In the genomic region with DNA sequence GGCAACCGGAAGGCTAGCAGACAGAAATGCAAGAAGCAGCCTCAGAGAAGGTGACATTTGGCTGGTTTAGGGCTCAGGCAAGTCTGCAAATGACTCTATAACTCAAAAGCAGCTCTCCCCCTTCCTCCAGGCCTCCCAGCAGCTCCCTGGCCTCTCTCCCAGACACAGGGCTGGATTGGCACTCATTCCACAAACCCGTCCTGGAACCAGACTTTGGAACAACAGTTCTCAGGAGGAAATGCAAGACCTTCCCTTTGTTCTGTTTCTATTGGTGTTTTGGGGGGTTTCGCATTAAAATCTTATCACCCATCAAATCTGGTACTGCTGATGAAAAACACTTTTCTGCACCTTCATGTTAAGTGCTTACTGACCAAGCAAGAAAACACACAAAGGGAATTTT, we compare ENCODE assay signal across 16 cellular contexts. TPM values are rescaled to one million over a fixed set of nuclear protein-coding genes. Genes with fewer than 3 reads are reported as not detected.
A peak's percentile ranks its signal among the peaks of the same experiment; 100 is the strongest.
DNase-seq lines count a peak whose midpoint lies in the region; ATAC-seq and TF ChIP-seq lines count a peak whose summit lies in the region.
"Had no signal": no experiment of that assay in that cellular context is flagged by ENCODE, and none has a peak within 500 bp of the region (broad histone marks: within the 10 kb centered on the region; RNA-seq: fewer than 3 reads in every experiment).

No MANE protein-coding gene starts in this region.

- WGBS in sigmoid colon, 2 donors: 73 to 79% methylated on average over 3 of the region's 3 CpGs

- peaks cover 0 to 26% (median 21%) of the 10 kb centered on the region in 4 donors for H3K4me1 ChIP-seq in sigmoid colon
- no peaks in the 10 kb centered on the region for H3K4me1 ChIP-seq in Peyer's patch
- H3K4me1 ChIP-seq: pancreas had no signal

- ATAC-seq in left ventricle myocardium superior: peak; percentile 93
- ATAC-seq in HG03342 (IDR thresholded peaks at IDR 0.05; ENCODE audit: unreplicated experiment): no peak
- ATAC-seq: activated naive CD4-positive, alpha-beta T cell treated with anti-CD3 and anti-CD28 coated beads, Interleukin-2, amount 50 U/mL, for 72 hours; pancreas had no signal

- H3K9me3 ChIP-seq in sigmoid colon (no peaks in the 10 kb centered on the region), Peyer's patch (no peaks in the 10 kb centered on the region)
- H3K9me3 ChIP-seq: pancreas had no signal

- intact Hi-C loops in left ventricle myocardium superior (cut with micrococcal nuclease): no loop called here
- intact Hi-C loops in sigmoid colon (cut with DNase I): no loop called here

- peaks cover 4 to 10% (median 6%) of the 10 kb centered on the region in 5 experiments for H3K9me3 Mint-ChIP-seq in brain

- H3K27ac ChIP-seq in sigmoid colon: peak overlapping the region; percentile 33 to 75 (median 64)
- H3K27ac ChIP-seq in Peyer's patch: no peak overlapping the region
- H3K27ac ChIP-seq: pancreas had no signal

- H3K27me3 Mint-ChIP-seq in brain: no peaks in the 10 kb centered on the region
- H3K27me3 Mint-ChIP-seq: CD4-positive, alpha-beta memory T cell; stimulated activated naive CD8-positive, alpha-beta T cell treated with anti-CD3 and anti-CD28 coated beads, Interleukin-15, Interleukin-2, amounts not matched to agents 100 ng/mL and 50 ng/mL, for 24 hours had no signal

- DNase-seq in GM04503 (ENCODE audit: low read depth) (peak; percentile 33), left ventricle myocardium superior (peak; percentile 67), sigmoid colon (peak; percentile 89), Peyer's patch (no peak), NCI-H82 (lab: John Stamatoyannopoulos, UW) (no peak)
- no peak for DNase-seq in stimulated activated CD4-positive, alpha-beta T cell treated with anti-CD3 and anti-CD28 coated beads, Interleukin-4, amount 100 ng/mL, for 24 hours
- DNase-seq: CD4-positive, alpha-beta memory T cell; NCI-H226; pancreas; stimulated activated CD4-positive, alpha-beta T cell treated with anti-CD3 and anti-CD28 coated beads, Interleukin-2, amount 100 ng/mL, for 48 hours had no signal

- TF ChIP-seq CTCF in brain (conservative IDR thresholded peaks at IDR 0.05) (no peak), sigmoid colon (IDR thresholded peaks at IDR 0.05) (no peak), Peyer's patch (IDR thresholded peaks at IDR 0.05) (no peak)

- peak overlapping the region in 1 of 5 experiments; percentile 22 for H3K4me3 Mint-ChIP-seq in brain
- H3K4me3 Mint-ChIP-seq: CD4-positive, alpha-beta memory T cell; stimulated activated naive CD8-positive, alpha-beta T cell treated with anti-CD3 and anti-CD28 coated beads, Interleukin-15, Interleukin-2, amounts not matched to agents 100 ng/mL and 50 ng/mL, for 24 hours had no signal

- H3K36me3 ChIP-seq in sigmoid colon (peaks cover 0 to 42% (median 18%) of the 10 kb centered on the region in 4 donors), Peyer's patch (peaks cover 0 to 35% (median 0%) of the 10 kb centered on the region in 3 donors)
- H3K36me3 ChIP-seq: pancreas had no signal

- H3K27me3 ChIP-seq in sigmoid colon: no peaks in the 10 kb centered on the region
- H3K27me3 ChIP-seq in Peyer's patch: no peaks in the 10 kb centered on the region
- H3K27me3 ChIP-seq: pancreas had no signal

- H3K36me3 Mint-ChIP-seq in brain: peaks cover 48% of the 10 kb centered on the region

- no peak overlapping the region for H3K4me3 ChIP-seq in sigmoid colon
- no peak overlapping the region for H3K4me3 ChIP-seq in Peyer's patch
- H3K4me3 ChIP-seq: lung, pancreas had no signal

- H3K4me1 Mint-ChIP-seq in brain: peaks cover 11% of the 10 kb centered on the region
- H3K4me1 Mint-ChIP-seq: CD4-positive, alpha-beta memory T cell had no signal

- TF ChIP-seq POLR2A in sigmoid colon (IDR thresholded peaks at IDR 0.05) (no peak), Peyer's patch (IDR thresholded peaks at IDR 0.05) (no peak)

- peak overlapping the region in 4 of 5 experiments; percentile 44 to 89 (median 74) for H3K27ac Mint-ChIP-seq in brain
- H3K27ac Mint-ChIP-seq: stimulated activated naive CD8-positive, alpha-beta T cell treated with anti-CD3 and anti-CD28 coated beads, Interleukin-15, Interleukin-2, amounts not matched to agents 100 ng/mL and 50 ng/mL, for 24 hours had no signal

- TF ChIP-seq EP300 in sigmoid colon (IDR thresholded peaks at IDR 0.05): no peak

RNA-seq across cellular contexts. Expression of a gene that starts 40.3 kb away (rescaled TPM):
- 0.51 TPM for polyA plus RNA-seq in brain (ENCODE audit: insufficient read depth, low read depth, low replicate concordance)
- total RNA-seq in left ventricle myocardium superior: not detected
- not detected for total RNA-seq in sigmoid colon
- polyA plus RNA-seq in sigmoid colon: under 1 TPM in 1 of 3 donors, not detected in 2; 0.13 TPM
- not detected for total RNA-seq in Peyer's patch
- total RNA-seq: activated naive CD4-positive, alpha-beta T cell treated with anti-CD3 and anti-CD28 coated beads, Interleukin-2, amount 50 U/mL, for 72 hours; pancreas; RPMI7951 had no signal
- polyA plus RNA-seq: CD4-positive, alpha-beta memory T cell had no signal

Comparison
In these comparisons a context has a peak if more than half of its experiments do, and no peak if none do; other contexts are left out.
1. DNase-seq: peak in GM04503 (single experiment), left ventricle myocardium superior (single experiment) and sigmoid colon (single experiment); none in Peyer's patch (0 of 3), NCI-H82 (single experiment) and stimulated activated CD4-positive, alpha-beta T cell treated with anti-CD3 and anti-CD28 coated beads, Interleukin-4, amount 100 ng/mL, for 24 hours (single experiment).
2. H3K27ac ChIP-seq: peak in sigmoid colon (4 of 4); none in Peyer's patch (0 of 4).